ENCODE assay signal across 9 cellular contexts in the genomic region with DNA sequence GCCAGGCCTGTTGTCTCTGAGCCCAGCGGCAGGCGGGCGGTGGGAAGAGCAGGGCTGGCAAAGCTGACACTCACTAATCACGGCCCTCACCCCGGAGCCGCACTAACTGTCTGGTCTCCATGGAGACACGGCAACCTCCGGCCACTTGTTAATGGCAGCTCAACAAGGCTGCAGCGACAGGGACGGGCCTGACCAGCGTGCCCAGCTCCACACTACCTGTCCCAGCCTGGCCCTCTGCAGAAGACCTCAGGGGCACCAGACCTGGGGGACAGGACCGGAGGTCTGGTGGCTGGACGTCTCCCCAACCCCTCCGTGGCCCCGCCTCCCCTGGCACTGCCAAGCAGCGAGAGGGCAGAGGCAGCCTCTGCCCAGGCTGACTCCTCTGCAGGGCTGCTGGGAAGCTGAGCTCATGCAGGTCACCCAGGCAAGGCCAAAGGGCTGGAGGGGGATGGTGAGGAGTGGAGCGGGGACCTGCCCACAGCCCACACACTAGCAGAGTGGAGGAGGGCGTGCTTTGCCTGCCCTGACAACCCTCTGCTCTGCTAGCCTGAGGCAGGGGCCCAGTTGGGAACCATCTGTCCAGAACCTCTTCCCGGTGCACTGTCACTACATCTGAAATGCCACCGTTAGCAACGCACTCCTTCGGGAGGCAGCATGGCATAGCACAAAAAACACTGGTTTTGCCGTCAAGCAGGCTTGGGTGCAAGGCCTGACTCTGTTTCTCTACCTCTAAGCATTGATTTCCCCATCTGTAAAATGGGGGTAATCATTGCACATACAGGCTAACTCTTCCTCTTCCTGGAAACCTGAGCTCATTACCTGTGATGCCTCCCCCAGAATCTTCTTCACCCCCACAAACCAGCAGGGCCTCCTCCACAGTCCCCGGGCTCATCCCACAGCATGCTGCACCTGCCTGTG. TPM values are rescaled to one million over a fixed set of nuclear protein-coding genes. Genes with fewer than 3 reads are reported as not detected.
A peak's percentile ranks its signal among the peaks of the same experiment; 100 is the strongest.
DNase-seq lines count a peak whose midpoint lies in the region; ATAC-seq, FAIRE-seq and TF ChIP-seq lines count a peak whose summit lies in the region.
"Had no signal": no experiment of that assay in that cellular context is flagged by ENCODE, and none has a peak within 500 bp of the region (broad histone marks: within the 10 kb centered on the region; RNA-seq: fewer than 3 reads in every experiment).

No MANE protein-coding gene starts in this region.

- WGBS in HepG2 (ENCODE audit: low lambda C conversion rate), result 17% methylated on average over 1 of the region's 24 CpGs
- 45 to 72% methylated on average over 8 to 24 of the region's 24 CpGs for WGBS in testis, 2 donors

- peak; percentile 39 to 73 for DNase-seq in NCI-H2081 (lab: John Stamatoyannopoulos, UW)
- no peak for DNase-seq in NCI-H2081 treated with DMSO at 0.1 percent for 48 hours (lab: John Stamatoyannopoulos, UW)
- DNase-seq in HepG2 (ENCODE audit: low spot score), result no peak
- DNase-seq in testis, result peak; percentile 83
- DNase-seq in putamen (ENCODE audit: low spot score), result no peak
- DNase-seq: stimulated activated naive B cell treated with anti-CD40 and anti-IgM and Interleukin-4, amounts not matched to agents 10 μg/mL and 1 μg/mL and 100 μg/mL, for 72 hours had no signal

- H3K9me3 ChIP-seq in HepG2 (ENCODE audit: low read length) (no peaks in the 10 kb centered on the region), testis (no peaks in the 10 kb centered on the region)

- POLR2A ChIA-PET in HepG2 (lab: Yijun Ruan, JAX), result interaction anchor here (1.0 to 1.9 kb wide), 8 partner anchors 10 to 44 kb away, joined by 3 to 10 read pairs (median 4); a partner anchor contains a TSS

- no peaks in the 10 kb centered on the region for H3K79me2 ChIP-seq in HepG2 (ENCODE audit: insufficient read depth, low read length)

- no peak for TF ChIP-seq RAD21 in HepG2 (CRISPR knock-in tag; IDR thresholded peaks at IDR 0.05)

- CTCF ChIA-PET in HepG2 (lab: Yijun Ruan, JAX; ENCODE audit: low intra/inter-chr PET ratio, low total read pairs), result no interaction called here

- H3K36me3 ChIP-seq in HepG2 (replicated peaks in 1 of 2; ENCODE audit: control insufficient read depth in 1 of 2, insufficient read depth in 2 of 2, low read length in 2 of 2) (no peaks in the 10 kb centered on the region), testis (ENCODE audit: low read depth, missing control alignments) (no peaks in the 10 kb centered on the region)

- no peaks in the 10 kb centered on the region for H3K27me3 ChIP-seq in HepG2 (ENCODE audit: control insufficient read depth in 1 of 2, insufficient read depth in 2 of 2, low read length in 2 of 2)
- H3K27me3 ChIP-seq in testis, result no peaks in the 10 kb centered on the region

- intact Hi-C loops in HepG2 (cut with micrococcal nuclease; ENCODE audit: unreplicated experiment) (no loop called here), testis (cut with DNase I; ENCODE audit: low total_unique reads) (no loop called here)

- peak overlapping the region; percentile 16 for H3K9ac ChIP-seq in HepG2 (ENCODE audit: insufficient read depth, low read depth, low read length)

- H3K4me1 ChIP-seq in HepG2 (ENCODE audit: insufficient read depth, low read length) (peaks cover 92% of the 10 kb centered on the region), testis (peaks cover 61% of the 10 kb centered on the region)

- TF ChIP-seq POLR2A in HepG2 (IDR thresholded peaks at IDR 0.05; ENCODE audit: insufficient read depth in 1 of 2, low read depth in 2 of 2, low read length in 2 of 2), result no peak
- no peak for TF ChIP-seq POLR2A in testis (IDR thresholded peaks at IDR 0.05)

- TF ChIP-seq EP300 in HepG2 (IDR thresholded peaks at IDR 0.05; ENCODE audit: low read depth in 2 of 2, low read length in 2 of 2) (no peak), HepG2 (CRISPR knock-in tag; IDR thresholded peaks at IDR 0.05; ENCODE audit: borderline replicate concordance) (no peak)

- H4K20me1 ChIP-seq in HepG2 (ENCODE audit: insufficient read depth, low read length), result no peaks in the 10 kb centered on the region

- in situ Hi-C loops in HepG2 (cut with HindIII; ENCODE audit: extremely low pct_ligation_motif_present, low pct_unique_long_range_greater_than_20kb), result no loop called here

- no peak for FAIRE-seq in HepG2 (lab: Jason Lieb, UNC)

- peak; percentile 48 for ATAC-seq in HepG2
- ATAC-seq in GM19023 (IDR thresholded peaks at IDR 0.05; ENCODE audit: unreplicated experiment), result no peak
- ATAC-seq in HG02973 (IDR thresholded peaks at IDR 0.05; ENCODE audit: unreplicated experiment), result no peak
- ATAC-seq: stimulated activated naive B cell treated with anti-CD40 and anti-IgM and Interleukin-4, amounts not matched to agents 10 μg/mL and 1 μg/mL and 100 μg/mL, for 72 hours had no signal

- H3K4me2 ChIP-seq in HepG2 (ENCODE audit: low read depth, low read length), result peak overlapping the region; percentile 95

- H3K27ac ChIP-seq in angular gyrus (ENCODE audit: low read depth, low read length) (peak overlapping the region; percentile 93), HepG2 (ENCODE audit: extremely low read length, insufficient read depth, low read length) (no peak overlapping the region), testis (peak overlapping the region; percentile 29 to 58)

- TF ChIP-seq CTCF in HepG2 (CRISPR knock-in tag; IDR thresholded peaks at IDR 0.05), result no peak
- TF ChIP-seq CTCF in testis (IDR thresholded peaks at IDR 0.05), result no peak

- H2AFZ ChIP-seq in HepG2 (ENCODE audit: low read length), result no peak overlapping the region

- BruUV-seq in HepG2 (replicated peaks; lab: Mats Ljungman, UMichigan), result no TSS peak

- H3K4me3 ChIP-seq in HepG2 (replicated peaks in 1 of 3; ENCODE audit: insufficient read depth in 1 of 3, low read depth in 2 of 3, low read length in 3 of 3) (peak overlapping the region; percentile 46 to 67 (median 53); a peak in 5 of 6 replicates), testis (no peak overlapping the region)

TF ChIP-seq in HepG2, 621 proteins besides CTCF, POLR2A, EP300 and RAD21 (continues in another document):
- no peak for TF ChIP-seq ZNF766 (CRISPR knock-in tag; IDR thresholded peaks at IDR 0.05; ENCODE audit: borderline replicate concordance)
- TF ChIP-seq TGIF2 (CRISPR knock-in tag; IDR thresholded peaks at IDR 0.05), result no peak
- TF ChIP-seq, protein P1, sequence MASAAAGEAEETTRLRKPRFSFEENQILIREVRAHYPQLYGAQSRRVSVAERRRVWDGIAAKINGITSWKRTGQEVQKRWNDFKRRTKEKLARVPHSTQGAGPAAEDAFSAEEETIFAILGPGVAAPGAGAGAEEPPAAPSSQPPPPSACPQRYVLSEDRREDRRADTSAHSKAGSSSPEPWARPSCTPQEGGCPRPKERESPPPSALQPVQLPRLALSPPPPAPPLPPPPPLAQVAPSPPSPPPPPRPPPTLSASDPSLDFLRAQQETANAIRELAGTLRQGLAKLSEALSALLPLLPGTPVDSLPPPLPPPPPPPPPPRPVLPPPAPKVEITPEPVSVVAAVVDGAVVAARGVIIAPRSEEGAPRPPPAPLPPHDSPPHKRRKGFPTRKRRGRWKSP (CRISPR knock-in tag; IDR thresholded peaks at IDR 0.05), result no peak; the same call in 1 of the 2 replicates
- TF ChIP-seq, protein P2, sequence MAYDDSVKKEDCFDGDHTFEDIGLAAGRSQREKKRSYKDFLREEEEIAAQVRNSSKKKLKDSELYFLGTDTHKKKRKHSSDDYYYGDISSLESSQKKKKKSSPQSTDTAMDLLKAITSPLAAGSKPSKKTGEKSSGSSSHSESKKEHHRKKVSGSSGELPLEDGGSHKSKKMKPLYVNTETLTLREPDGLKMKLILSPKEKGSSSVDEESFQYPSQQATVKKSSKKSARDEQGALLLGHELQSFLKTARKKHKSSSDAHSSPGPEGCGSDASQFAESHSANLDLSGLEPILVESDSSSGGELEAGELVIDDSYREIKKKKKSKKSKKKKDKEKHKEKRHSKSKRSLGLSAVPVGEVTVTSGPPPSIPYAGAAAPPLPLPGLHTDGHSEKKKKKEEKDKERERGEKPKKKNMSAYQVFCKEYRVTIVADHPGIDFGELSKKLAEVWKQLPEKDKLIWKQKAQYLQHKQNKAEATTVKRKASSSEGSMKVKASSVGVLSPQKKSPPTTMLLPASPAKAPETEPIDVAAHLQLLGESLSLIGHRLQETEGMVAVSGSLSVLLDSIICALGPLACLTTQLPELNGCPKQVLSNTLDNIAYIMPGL (CRISPR knock-in tag; IDR thresholded peaks at IDR 0.05; ENCODE audit: borderline replicate concordance in 1 of 2, low read depth in 1 of 2), result no peak
- no peak for TF ChIP-seq ATAD3A (CRISPR knock-in tag; IDR thresholded peaks at IDR 0.05)
- TF ChIP-seq ZFY (CRISPR knock-in tag; IDR thresholded peaks at IDR 0.05), result no peak
- no peak for TF ChIP-seq TSC22D2 (CRISPR knock-in tag; IDR thresholded peaks at IDR 0.05; ENCODE audit: borderline replicate concordance)
- TF ChIP-seq NR2F2 (IDR thresholded peaks at IDR 0.05; ENCODE audit: borderline replicate concordance, low read depth), result no peak
- no peak for TF ChIP-seq ZBTB21 (CRISPR knock-in tag; IDR thresholded peaks at IDR 0.05)
- TF ChIP-seq HHEX (CRISPR knock-in tag; IDR thresholded peaks at IDR 0.05), result no peak

RNA-seq across cellular contexts. Expression of a gene that starts 29.6 kb away (rescaled TPM):
- total RNA-seq in HepG2 (2016; rRNA removed; fragmentation: Illumina TruSeq; extraction: Trizol), result 10.4 and 16.9 TPM in 2 replicates
- total RNA-seq in HepG2 (2016; cell fraction: cytosol; rRNA removed; fragmentation: Illumina TruSeq; extraction: Trizol; ENCODE audit: low read depth), result 3.7 and 4.4 TPM in 2 replicates
- 10.6 and 15.8 TPM in 2 replicates for total RNA-seq in HepG2 (2016; cell fraction: insoluble cytoplasmic fraction; rRNA removed; fragmentation: Illumina TruSeq; extraction: Trizol)
- total RNA-seq in HepG2 (2016; cell fraction: membrane; rRNA removed; fragmentation: Illumina TruSeq; extraction: Trizol), result 17.2 and 17.7 TPM in 2 replicates
- total RNA-seq in HepG2 (2016; cell fraction: nucleus; rRNA removed; fragmentation: Illumina TruSeq; extraction: Trizol), result 13.0 and 13.9 TPM in 2 replicates
- polyA plus RNA-seq in HepG2 (2011; rRNA removed), result 26.4 and 27.7 TPM in 2 replicates
- 16.3 and 16.7 TPM in 2 replicates for polyA plus RNA-seq in HepG2 (2011; cell fraction: cytosol; rRNA removed)
- polyA plus RNA-seq in HepG2 (2011; cell fraction: nucleus; rRNA removed), result 25.0 and 25.9 TPM in 2 replicates
- 29.4 and 35.1 TPM in 2 replicates for polyA plus RNA-seq in HepG2 (2012)
- 2.7 and 3.1 TPM in 2 replicates for polyA plus RNA-seq in HepG2 (2016; cell fraction: cytosol; fragmentation: Illumina TruSeq; extraction: Trizol; ENCODE audit: low read depth)
- polyA plus RNA-seq in HepG2 (2016; cell fraction: insoluble cytoplasmic fraction; fragmentation: Illumina TruSeq; extraction: Trizol; ENCODE audit: low read depth), result 21.4 and 26.0 TPM in 2 replicates
- polyA plus RNA-seq in HepG2 (2016; cell fraction: membrane; fragmentation: Illumina TruSeq; extraction: Trizol; ENCODE audit: low read depth), result 12.8 and 13.7 TPM in 2 replicates
- polyA plus RNA-seq in HepG2 (2016; cell fraction: nucleus; fragmentation: Illumina TruSeq; extraction: Trizol; ENCODE audit: insufficient read depth, low read depth), result 23.0 and 25.5 TPM in 2 replicates
- polyA minus RNA-seq in HepG2 (2011; rRNA and poly(A)+ RNA removed; ENCODE audit: low replicate concordance), result 45.6 and 56.9 TPM in 2 replicates
- 22.2 and 26.7 TPM in 2 replicates for polyA minus RNA-seq in HepG2 (2011; cell fraction: cytosol; rRNA and poly(A)+ RNA removed)
- 22.0 and 23.7 TPM in 2 replicates for polyA minus RNA-seq in HepG2 (2011; cell fraction: nucleus; rRNA and poly(A)+ RNA removed)
- total RNA-seq in testis, result 10 to 100 TPM; 57.8 to 58.0 TPM
- polyA plus RNA-seq in testis (ENCODE audit: insufficient read depth, low read depth, low replicate concordance), result 128 TPM

Comparison
In these comparisons a context has a peak if more than half of its experiments do, and no peak if none do; other contexts are left out.
1. DNase-seq: peak in NCI-H2081 (2 of 2) and testis (single experiment); none in NCI-H2081 treated with DMSO at 0.1 percent for 48 hours (single experiment), HepG2 (single experiment) and putamen (single experiment).
2. H3K4me3 ChIP-seq: peak in HepG2 (3 of 3); none in testis (0 of 2).